In genomic region chr20:50541606-50542041, GRCh38 we compare ENCODE assay signal across 9 cellular contexts. TPM values are rescaled to one million over a fixed set of nuclear protein-coding genes. Genes with fewer than 3 reads are reported as not detected.
DNase-seq lines count a peak whose midpoint lies in the region; ATAC-seq and TF ChIP-seq lines count a peak whose summit lies in the region.
"Had no signal": no experiment of that assay in that cellular context is flagged by ENCODE, and none has a peak within 500 bp of the region (broad histone marks: within the 10 kb centered on the region; RNA-seq: fewer than 3 reads in every experiment).

No MANE protein-coding gene starts in this region.

- H3K9ac ChIP-seq in mammary epithelial cell (ENCODE audit: insufficient read depth, low read length) (no peak overlapping the region), skeletal muscle satellite cell (ENCODE audit: low read depth, low read length) (peak overlapping the region; percentile 9)
- H3K9ac ChIP-seq: KMS-11 had no signal

- intact Hi-C loops in mammary epithelial cell (cut with micrococcal nuclease): no loop called here
- intact Hi-C loops in head of caudate nucleus (cut with DNase I): no loop called here

- no peak for TF ChIP-seq CTCF in mammary epithelial cell (conservative IDR thresholded peaks at IDR 0.05 in 1 of 2, IDR thresholded peaks at IDR 0.05 in 1 of 2; ENCODE audit: extremely low read depth in 1 of 2, insufficient read depth in 1 of 2, low read depth in 1 of 2, low read length in 2 of 2)

- ATAC-seq in GM19351 (IDR thresholded peaks at IDR 0.05; ENCODE audit: unreplicated experiment) (peak; percentile 41), HG03432 (IDR thresholded peaks at IDR 0.05; ENCODE audit: unreplicated experiment) (peak; percentile 54)

- H3K4me2 ChIP-seq in mammary epithelial cell (ENCODE audit: insufficient read depth, low read depth, low read length) (no peak overlapping the region), skeletal muscle satellite cell (ENCODE audit: low read length) (peak overlapping the region; percentile 69)
- H3K4me2 ChIP-seq: KMS-11 had no signal

- H2AFZ ChIP-seq in mammary epithelial cell (ENCODE audit: low read depth, low read length): no peak overlapping the region

- CTCF ChIA-PET in mammary epithelial cell (lab: Charles Lee; ENCODE audit: low non-redundant PET): no interaction called here

- H3K36me3 ChIP-seq in mammary epithelial cell (ENCODE audit: insufficient read depth, low read length) (no peaks in the 10 kb centered on the region), skeletal muscle satellite cell (ENCODE audit: insufficient read depth, low read length) (peaks cover 10% of the 10 kb centered on the region)

- no peaks in the 10 kb centered on the region for H3K9me3 ChIP-seq in mammary epithelial cell (replicated peaks; ENCODE audit: insufficient read depth, low read length)
- H3K9me3 ChIP-seq in skeletal muscle satellite cell (replicated peaks; ENCODE audit: low read length): no peaks in the 10 kb centered on the region

- WGBS in mammary epithelial cell (ENCODE audit: low coverage, missing lambda C conversion rate): 85% methylated on average over 3 of the region's 5 CpGs

- DNase-seq in mammary epithelial cell (no peak), amniotic stem cell (lab: John Stamatoyannopoulos, UW) (no peak), pons (ENCODE audit: low spot score) (no peak), NCI-H345 treated with DMSO at 0.1 percent for 48 hours (lab: John Stamatoyannopoulos, UW; ENCODE audit: unreplicated experiment) (no peak), head of caudate nucleus (no peak)

- H3K4me1 ChIP-seq in mammary epithelial cell (ENCODE audit: insufficient read depth, low read length) (peaks cover 20% of the 10 kb centered on the region), skeletal muscle satellite cell (ENCODE audit: control insufficient read depth, insufficient read depth, low read length) (peaks cover 34% of the 10 kb centered on the region)

- no peak overlapping the region for H3K4me3 ChIP-seq in mammary epithelial cell (replicated peaks in 1 of 3; ENCODE audit: insufficient read depth in 1 of 3, low read depth in 2 of 3, low read length in 3 of 3)
- peak overlapping the region; percentile 12 for H3K4me3 ChIP-seq in skeletal muscle satellite cell (ENCODE audit: low read length)

- no TSS peak for BruUV-seq in mammary epithelial cell (replicated peaks; lab: Mats Ljungman, UMichigan)

- dilution Hi-C loops in mammary epithelial cell (cut with HindIII; ENCODE audit: low sequenced_read_pairs): no loop called here

- peak overlapping the region; percentile 10 for H3K27ac ChIP-seq in mammary epithelial cell (ENCODE audit: insufficient read depth, low read depth, low read length)
- H3K27ac ChIP-seq: KMS-11 had no signal

- H3K79me2 ChIP-seq in mammary epithelial cell (ENCODE audit: insufficient read depth, low read length): peaks cover 95% of the 10 kb centered on the region

- in situ Hi-C loops in mammary epithelial cell (cut with MboI; ENCODE audit: low sequenced_read_pairs in 2 of 2): no loop called here

- H4K20me1 ChIP-seq in mammary epithelial cell (ENCODE audit: insufficient read depth, low read length): no peaks in the 10 kb centered on the region

- H3K27me3 ChIP-seq in mammary epithelial cell (ENCODE audit: insufficient read depth, low read length) (no peaks in the 10 kb centered on the region), skeletal muscle satellite cell (ENCODE audit: control insufficient read depth, insufficient read depth, low read length) (no peaks in the 10 kb centered on the region)

RNA-seq across cellular contexts. Expression of gene PTPN1, which starts 31.4 kb away (rescaled TPM):
- 10 to 100 TPM; 43.5 to 90.8 TPM for total RNA-seq in mammary epithelial cell
- polyA plus RNA-seq in mammary epithelial cell: 77.0 TPM
- polyA minus RNA-seq in mammary epithelial cell: 105 TPM
- 51.5 and 58.8 TPM in 2 replicates for total RNA-seq in skeletal muscle satellite cell (2012; rRNA removed)
